8 cellular contexts compared by ENCODE assay signal in the genomic region with DNA sequence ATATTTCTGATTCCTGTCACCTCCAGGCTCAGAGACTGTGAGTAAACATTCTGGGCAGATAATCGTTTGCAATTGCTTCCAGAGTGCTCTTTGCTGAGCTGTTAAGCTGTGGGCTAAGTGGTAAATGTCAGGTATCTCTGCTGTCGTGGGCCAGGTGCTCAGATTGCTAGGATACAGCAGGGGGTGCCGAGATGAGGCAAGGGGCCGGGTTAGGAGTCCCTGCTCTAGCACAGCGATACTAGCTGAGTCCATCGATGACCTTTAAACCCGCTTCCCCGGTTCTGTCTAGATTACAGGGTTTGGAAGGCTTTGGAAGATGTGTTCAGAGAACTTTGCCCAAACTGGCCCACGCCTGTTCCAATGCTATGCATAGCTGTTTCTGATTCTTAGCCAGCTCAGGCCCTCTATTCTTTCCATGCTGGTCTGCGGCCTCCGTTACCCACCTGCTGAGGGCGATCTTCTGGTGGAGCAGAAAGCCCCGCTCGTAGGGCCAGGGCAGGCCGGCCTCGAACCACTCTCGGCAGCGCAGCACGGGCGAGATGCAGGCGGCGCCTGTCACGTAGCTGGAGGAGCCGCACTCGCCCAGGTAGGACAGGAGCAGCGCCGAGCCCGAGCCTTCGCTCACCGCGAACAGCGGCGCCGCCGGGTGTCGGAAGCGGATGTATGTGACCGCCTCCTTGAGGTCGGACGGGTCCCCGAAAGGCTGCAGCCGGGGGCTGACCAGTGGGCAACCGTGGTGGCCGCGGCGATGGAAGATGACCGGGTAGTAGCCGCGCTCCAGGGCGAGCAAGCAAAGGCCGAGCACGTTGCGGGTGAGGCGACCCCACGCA.
DNase-seq lines count a peak whose midpoint lies in the region; ATAC-seq and TF ChIP-seq lines count a peak whose summit lies in the region.

No MANE protein-coding gene starts in this region.

- no peaks in the 10 kb centered on the region for H3K36me3 ChIP-seq in neutrophil

- peaks cover 63% of the 10 kb centered on the region for H3K27me3 ChIP-seq in neutrophil

- ATAC-seq in GM21423 (IDR thresholded peaks at IDR 0.05; ENCODE audit: unreplicated experiment), result peak; percentile 11

- TF ChIP-seq CTCF in fibroblast of pulmonary artery (IDR thresholded peaks at IDR 0.05; ENCODE audit: low read length, missing control alignments) (no peak), neutrophil (IDR thresholded peaks at IDR 0.05) (no peak)

- H3K27ac ChIP-seq in neutrophil, result no peak overlapping the region

- H3K4me1 ChIP-seq in neutrophil (ENCODE audit: control insufficient read depth in 1 of 2, insufficient read depth in 1 of 2, low read depth in 1 of 2, low read length in 1 of 2), result peaks cover 35 to 38% of the 10 kb centered on the region in 2 experiments

- H3K4me3 ChIP-seq in fibroblast of pulmonary artery (replicated peaks; ENCODE audit: low read depth, low read length), result peak overlapping the region; percentile 40
- H3K4me3 ChIP-seq in neutrophil (ENCODE audit: low read depth in 1 of 2, low read length in 1 of 2), result peak overlapping the region; percentile 72 to 73

- DNase-seq in AG08396 (ENCODE audit: low spot score) (peak; percentile 3), NCI-H226 (peak; percentile 33), fibroblast of pulmonary artery (ENCODE audit: low read depth) (no peak), T1000 (lab: John Stamatoyannopoulos, UW) (no peak), OCI-M1 (lab: John Stamatoyannopoulos, UW) (no peak)
- DNase-seq in activated CD8-positive, alpha-beta memory T cell treated with anti-CD3 and anti-CD28 coated beads, Interleukin-2, amount 50 U/mL, for 48 hours, result peak; percentile 83

- H3K9me3 ChIP-seq in neutrophil, result no peaks in the 10 kb centered on the region

Comparison
In these comparisons a context has a peak if more than half of its experiments do, and no peak if none do; other contexts are left out.
1. DNase-seq: peak in AG08396 (single experiment), NCI-H226 (single experiment) and activated CD8-positive, alpha-beta memory T cell treated with anti-CD3 and anti-CD28 coated beads, Interleukin-2, amount 50 U/mL, for 48 hours (single experiment); none in fibroblast of pulmonary artery (single experiment), T1000 (single experiment) and OCI-M1 (single experiment).